In the genomic region with DNA sequence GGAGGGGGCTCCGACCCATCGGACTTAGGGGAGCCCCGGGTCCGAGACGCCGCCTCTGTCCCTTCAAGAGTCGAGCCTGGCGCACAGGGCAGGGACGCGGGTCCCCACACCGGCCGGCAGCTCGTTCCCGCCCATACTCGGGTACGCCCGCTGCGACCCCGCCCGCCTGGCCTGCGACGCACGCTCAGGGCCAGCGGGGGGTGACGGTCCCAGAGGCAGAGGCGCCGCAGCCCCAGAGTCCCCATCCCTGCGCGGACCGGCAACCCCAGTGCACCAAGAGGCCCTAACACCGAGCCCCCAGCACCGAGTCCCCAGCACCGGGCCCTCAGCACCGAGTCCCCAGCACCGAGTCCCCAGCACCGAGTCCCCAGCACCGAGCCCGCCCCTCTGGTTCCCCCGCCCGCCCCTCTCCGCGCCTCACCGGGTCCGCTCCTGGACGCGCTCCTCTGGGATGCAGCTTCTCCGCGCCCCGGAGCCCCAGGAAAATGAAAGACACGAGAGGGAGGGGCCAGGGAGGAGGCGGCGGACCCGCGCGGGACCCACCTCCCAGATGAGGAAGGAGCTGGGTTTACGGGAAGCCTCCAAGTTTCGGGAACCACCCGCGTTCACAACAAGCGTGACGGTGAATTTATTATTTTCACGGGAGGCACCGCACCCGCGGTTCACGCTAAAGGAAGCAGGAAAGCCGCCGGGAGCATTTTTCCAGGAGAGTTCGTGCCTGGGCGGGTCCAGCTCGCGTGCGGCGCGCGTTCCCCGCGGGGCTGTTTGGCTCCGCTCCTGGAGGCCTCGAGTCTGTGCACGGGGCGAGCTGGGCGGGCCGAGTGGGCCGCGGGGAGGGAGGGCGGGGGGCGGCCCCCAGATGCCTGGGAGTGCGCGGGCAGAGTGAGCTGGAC, we compare ENCODE assay signal across 1 cellular context.
TF ChIP-seq lines count a peak whose summit lies in the region.

TSS of gene SECTM1 (minus strand) at position 488 of the 893 bp plus-strand sequence. CDS start 6,526 bp downstream, outside the sequence.

TF ChIP-seq in IMR-90, 13 proteins besides CTCF, POLR2A, EP300 and RAD21 (continued from another document):
- TF ChIP-seq BHLHE40 (IDR thresholded peaks at IDR 0.05; ENCODE audit: low read depth, low read length) (peak; percentile 88), FOS (IDR thresholded peaks at IDR 0.05; ENCODE audit: low read depth, low read length) (no peak), CHD1 (IDR thresholded peaks at IDR 0.05; ENCODE audit: low read depth, low read length) (no peak), CEBPB (IDR thresholded peaks at IDR 0.05; ENCODE audit: low read depth, low read length) (no peak)
- TF ChIP-seq, protein P1, sequence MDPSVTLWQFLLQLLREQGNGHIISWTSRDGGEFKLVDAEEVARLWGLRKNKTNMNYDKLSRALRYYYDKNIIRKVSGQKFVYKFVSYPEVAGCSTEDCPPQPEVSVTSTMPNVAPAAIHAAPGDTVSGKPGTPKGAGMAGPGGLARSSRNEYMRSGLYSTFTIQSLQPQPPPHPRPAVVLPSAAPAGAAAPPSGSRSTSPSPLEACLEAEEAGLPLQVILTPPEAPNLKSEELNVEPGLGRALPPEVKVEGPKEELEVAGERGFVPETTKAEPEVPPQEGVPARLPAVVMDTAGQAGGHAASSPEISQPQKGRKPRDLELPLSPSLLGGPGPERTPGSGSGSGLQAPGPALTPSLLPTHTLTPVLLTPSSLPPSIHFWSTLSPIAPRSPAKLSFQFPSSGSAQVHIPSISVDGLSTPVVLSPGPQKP (IDR thresholded peaks at IDR 0.05; ENCODE audit: borderline replicate concordance, low read depth, low read length), result no peak
TF ChIP-seq in IMR-90: peak in this region for 1.
